Comparison of ENCODE assay signal across 17 cellular contexts in the genomic region with DNA sequence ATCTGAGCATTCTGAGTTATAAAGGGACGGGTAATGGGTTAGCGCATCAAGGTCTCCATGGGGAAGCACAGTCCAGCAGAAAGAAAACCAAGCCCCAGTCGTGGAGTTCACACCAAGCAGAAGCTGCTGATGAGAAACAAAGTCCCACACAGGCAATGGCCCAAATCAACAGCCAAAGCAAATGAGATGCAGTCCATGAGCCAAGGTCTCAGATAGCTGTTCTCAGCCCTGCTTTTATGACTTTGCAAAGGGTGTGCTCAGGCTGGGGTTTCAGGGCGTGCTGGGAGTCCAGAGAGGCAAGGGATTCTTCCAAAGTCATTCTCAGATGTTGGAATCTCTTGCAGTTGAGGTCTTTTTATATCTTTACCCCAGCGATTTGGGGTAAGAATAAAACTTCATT. TPM values are rescaled to one million over a fixed set of nuclear protein-coding genes. Genes with fewer than 3 reads are reported as not detected.
"Had no signal": no experiment of that assay in that cellular context is flagged by ENCODE, and none has a peak within 500 bp of the region (broad histone marks: within the 10 kb centered on the region; RNA-seq: fewer than 3 reads in every experiment).

No MANE protein-coding gene starts in this region.

- H3K4me3 ChIP-seq: coronary artery, thyroid gland, vagina had no signal

- H3K27ac ChIP-seq: coronary artery, thyroid gland, vagina had no signal

- H3K4me1 ChIP-seq: thyroid gland had no signal

- H3K27me3 ChIP-seq: thyroid gland, vagina had no signal

- ATAC-seq: activated CD4-positive, alpha-beta T cell treated with anti-CD3 and anti-CD28 coated beads for 36 hours; activated CD8-positive, alpha-beta memory T cell treated with anti-CD3 and anti-CD28 coated beads, Interleukin-2, amount 10 ng/mL, durations not matched to agents 7 days and 5 days; esophagus mucosa; stimulated activated memory B cell treated with anti-CD40 and anti-IgM and Interleukin-4, amounts not matched to agents 10 μg/mL and 1 μg/mL and 100 μg/mL, for 72 hours had no signal

- H3K36me3 ChIP-seq: thyroid gland, vagina had no signal

- H3K9me3 ChIP-seq: thyroid gland, vagina had no signal

- DNase-seq: activated CD4-positive, alpha-beta memory T cell treated with anti-CD3 and anti-CD28 coated beads for 36 hours; activated CD4-positive, alpha-beta T cell treated with anti-CD3 and anti-CD28 coated beads for 36 hours; activated CD8-positive, alpha-beta memory T cell treated with anti-CD3 and anti-CD28 coated beads, Interleukin-2, amount 10 ng/mL, durations not matched to agents 7 days and 5 days; activated naive CD4-positive, alpha-beta T cell treated with anti-CD3 and anti-CD28 coated beads for 36 hours; activated T-cell treated with anti-CD3 and anti-CD28 coated beads, Interleukin-2, amount 50 U/mL, for 1 hour; glutamatergic neuron; immature natural killer cell; nephron progenitor cell; occipital lobe; stimulated activated CD4-positive, alpha-beta T cell treated with anti-CD3 and anti-CD28 coated beads, Interleukin-2, amount 100 ng/mL, for 48 hours had no signal

RNA-seq across cellular contexts. Expression of a gene that starts 32.5 kb away (rescaled TPM):
- total RNA-seq: activated CD4-positive, alpha-beta memory T cell treated with anti-CD3 and anti-CD28 coated beads for 36 hours; activated CD8-positive, alpha-beta memory T cell treated with anti-CD3 and anti-CD28 coated beads, Interleukin-2, amount 10 ng/mL, durations not matched to agents 7 days and 5 days; activated naive CD4-positive, alpha-beta T cell treated with anti-CD3 and anti-CD28 coated beads for 36 hours; activated T-helper 2 cell treated with anti-CD3 and anti-CD28 coated beads, Interferon-gamma antibody, Interleukin-2, Interleukin-4, amounts not matched to agents 10 μg/mL and 5 μg/mL and 100 μg/mL, durations not matched to agents 14 hours and 24 hours and 36 hours; esophagus mucosa; vagina had no signal
- polyA plus RNA-seq: mammary epithelial cell had no signal
